20 cellular contexts compared by ENCODE assay signal in the genomic region with DNA sequence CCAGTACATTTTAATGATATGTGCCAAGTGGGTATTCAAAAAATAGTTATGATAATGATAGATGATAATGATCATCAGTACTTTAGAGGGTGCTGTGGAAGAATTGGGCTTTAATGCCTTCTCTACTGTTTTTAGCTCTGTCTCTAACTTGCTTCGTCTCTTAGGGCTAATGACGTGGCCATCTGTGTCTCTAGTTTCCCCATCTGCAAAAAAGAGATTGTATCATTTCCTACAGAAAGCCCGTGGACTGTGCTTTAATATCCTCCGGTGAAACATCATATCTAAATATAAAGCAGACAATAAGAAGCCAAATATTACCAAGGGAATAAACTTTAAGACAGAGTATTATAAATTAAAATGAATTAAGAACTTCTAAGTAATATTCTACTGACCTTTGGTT. TPM values are rescaled to one million over a fixed set of nuclear protein-coding genes. Genes with fewer than 3 reads are reported as not detected.
DNase-seq lines count a peak whose midpoint lies in the region; ATAC-seq, FAIRE-seq and TF ChIP-seq lines count a peak whose summit lies in the region.
"Had no signal": no experiment of that assay in that cellular context is flagged by ENCODE, and none has a peak within 500 bp of the region (broad histone marks: within the 10 kb centered on the region; RNA-seq: fewer than 3 reads in every experiment).

No MANE protein-coding gene starts in this region.

- WGBS in heart right ventricle, 2 donors, result 35 to 39% methylated on average over 4 of the region's 4 CpGs
- WGBS in SK-N-SH (ENCODE audit: low lambda C conversion rate), result 32% methylated on average over 4 of the region's 4 CpGs

- peaks cover 26% of the 10 kb centered on the region for H3K27me3 Mint-ChIP-seq in CD8-positive, alpha-beta T cell (ENCODE audit: low read depth)
- H3K27me3 Mint-ChIP-seq in activated CD4-positive, alpha-beta memory T cell treated with anti-CD3 and anti-CD28 coated beads, Interleukin-2, amount 10 ng/mL, durations not matched to agents 7 days and 5 days, result peaks cover 36% of the 10 kb centered on the region

- peaks cover 30% of the 10 kb centered on the region for H3F3A ChIP-seq in SK-N-SH (replicated peaks; ENCODE audit: insufficient read depth)

- H4K20me1 ChIP-seq in SK-N-SH (ENCODE audit: insufficient read depth) (no peaks in the 10 kb centered on the region), endothelial cell of umbilical vein (replicated peaks; ENCODE audit: control insufficient read depth, extremely low read depth, insufficient read depth, low read length) (no peaks in the 10 kb centered on the region)

- no peak overlapping the region for H3K9ac ChIP-seq in SK-N-SH
- H3K9ac ChIP-seq in endothelial cell of umbilical vein (replicated peaks; ENCODE audit: extremely low read depth, insufficient read depth, low read length), result no peak overlapping the region

- H3K27me3 ChIP-seq in heart right ventricle (no peaks in the 10 kb centered on the region), SK-N-SH (ENCODE audit: insufficient read depth) (no peaks in the 10 kb centered on the region), endothelial cell of umbilical vein (ENCODE audit: control insufficient read depth in 2 of 2, insufficient read depth in 2 of 2, low read length in 2 of 2) (no peaks in the 10 kb centered on the region)
- no peaks in the 10 kb centered on the region for H3K27me3 ChIP-seq in CD8-positive, alpha-beta T cell (ENCODE audit: insufficient read depth, low read length)

- no peaks in the 10 kb centered on the region for H3K9me3 Mint-ChIP-seq in CD8-positive, alpha-beta T cell
- H3K9me3 Mint-ChIP-seq in activated CD4-positive, alpha-beta memory T cell treated with anti-CD3 and anti-CD28 coated beads, Interleukin-2, amount 10 ng/mL, durations not matched to agents 7 days and 5 days, result no peaks in the 10 kb centered on the region

- H3K27ac Mint-ChIP-seq in CD8-positive, alpha-beta T cell, result no peak overlapping the region
- no peak overlapping the region for H3K27ac Mint-ChIP-seq in activated CD4-positive, alpha-beta memory T cell treated with anti-CD3 and anti-CD28 coated beads, Interleukin-2, amount 10 ng/mL, durations not matched to agents 7 days and 5 days

- peak in 6 of 8 donors; percentile 61 to 88 (median 84) for ATAC-seq in heart right ventricle
- ATAC-seq in Right ventricle myocardium inferior, result no peak
- ATAC-seq in CD8-positive, alpha-beta T cell, result no peak
- no peak for ATAC-seq in GM19328 (IDR thresholded peaks at IDR 0.05; ENCODE audit: unreplicated experiment)
- ATAC-seq: HCT116, K562, Panc1 had no signal

- no peaks in the 10 kb centered on the region for H3K9me3 ChIP-seq in heart right ventricle
- H3K9me3 ChIP-seq in SK-N-SH, result no peaks in the 10 kb centered on the region
- no peaks in the 10 kb centered on the region for H3K9me3 ChIP-seq in endothelial cell of umbilical vein (replicated peaks; ENCODE audit: control insufficient read depth, insufficient read depth, low read length)
- H3K9me3 ChIP-seq in CD8-positive, alpha-beta T cell (ENCODE audit: low read length), result no peaks in the 10 kb centered on the region

- no peak overlapping the region for H3K4me3 Mint-ChIP-seq in CD8-positive, alpha-beta T cell
- H3K4me3 Mint-ChIP-seq in activated CD4-positive, alpha-beta memory T cell treated with anti-CD3 and anti-CD28 coated beads, Interleukin-2, amount 10 ng/mL, durations not matched to agents 7 days and 5 days, result no peak overlapping the region
- H3K4me3 Mint-ChIP-seq: CD14-positive monocyte had no signal

- H2AFZ ChIP-seq in SK-N-SH (ENCODE audit: low read depth) (no peak overlapping the region), endothelial cell of umbilical vein (ENCODE audit: low read depth, low read length) (no peak overlapping the region)

- BruUV-seq in endothelial cell of umbilical vein (replicated peaks; lab: Mats Ljungman, UMichigan), result no TSS peak

- no peaks in the 10 kb centered on the region for H3K4me1 Mint-ChIP-seq in CD8-positive, alpha-beta T cell (ENCODE audit: low read depth)
- peaks cover 8% of the 10 kb centered on the region for H3K4me1 Mint-ChIP-seq in activated CD4-positive, alpha-beta memory T cell treated with anti-CD3 and anti-CD28 coated beads, Interleukin-2, amount 10 ng/mL, durations not matched to agents 7 days and 5 days

- FAIRE-seq in endothelial cell of umbilical vein (lab: Jason Lieb, UNC), result no peak
- FAIRE-seq: A204.1, K562 had no signal

- H3K36me3 ChIP-seq in heart right ventricle (no peaks in the 10 kb centered on the region), SK-N-SH (replicated peaks in 1 of 2; ENCODE audit: control insufficient read depth in 1 of 2, insufficient read depth in 2 of 2, low read length in 1 of 2) (no peaks in the 10 kb centered on the region), endothelial cell of umbilical vein (ENCODE audit: control insufficient read depth in 2 of 2, extremely low read depth in 1 of 2, insufficient read depth in 2 of 2, low read length in 2 of 2) (no peaks in the 10 kb centered on the region)
- no peaks in the 10 kb centered on the region for H3K36me3 ChIP-seq in CD8-positive, alpha-beta T cell (ENCODE audit: insufficient read depth, low read length)

- POLR2A ChIA-PET in SK-N-SH (lab: Yijun Ruan, JAX), result interaction anchor here (0.6 kb wide), 1 partner anchor 173 kb away, joined by 3 read pairs; no protein-coding TSS in a partner anchor
- POLR2A ChIA-PET in endothelial cell of umbilical vein (lab: Charles Lee), result no interaction called here
- POLR2A ChIA-PET in CD8-positive, alpha-beta T cell (lab: Charles Lee), result no interaction called here
- POLR2A ChIA-PET in activated CD4-positive, alpha-beta memory T cell treated with anti-CD3 and anti-CD28 coated beads, Interleukin-2, amount 10 ng/mL, durations not matched to agents 7 days and 5 days (lab: Charles Lee), result no interaction called here

- H3K9me2 ChIP-seq in SK-N-SH, result no peaks in the 10 kb centered on the region

- H3K4me1 ChIP-seq in heart right ventricle (peaks cover 0 to 11% (median 4%) of the 10 kb centered on the region in 9 donors), SK-N-SH (ENCODE audit: control insufficient read depth in 1 of 2, insufficient read depth in 2 of 2, low read depth in 1 of 2, low read length in 1 of 2) (peaks cover 11 to 16% of the 10 kb centered on the region in 2 experiments; a peak in 3 of 4 replicates), endothelial cell of umbilical vein (ENCODE audit: control insufficient read depth, extremely low read depth, insufficient read depth, low read length) (peaks cover 10% of the 10 kb centered on the region)
- H3K4me1 ChIP-seq in CD8-positive, alpha-beta T cell (ENCODE audit: insufficient read depth, low read length), result no peaks in the 10 kb centered on the region

- no peak for TF ChIP-seq RAD21 in SK-N-SH (IDR thresholded peaks at IDR 0.05; ENCODE audit: low read length)

- CTCF ChIA-PET in SK-N-SH (lab: Yijun Ruan, JAX), result interaction anchor here (0.6 to 1.0 kb wide), 2 partner anchors 36 to 620 kb away, joined by 3 to 4 read pairs; no protein-coding TSS in a partner anchor
- CTCF ChIA-PET in endothelial cell of umbilical vein (lab: Charles Lee), result no interaction called here
- CTCF ChIA-PET in CD8-positive, alpha-beta T cell (lab: Charles Lee), result no interaction called here
- CTCF ChIA-PET in activated CD4-positive, alpha-beta memory T cell treated with anti-CD3 and anti-CD28 coated beads, Interleukin-2, amount 10 ng/mL, durations not matched to agents 7 days and 5 days (lab: Charles Lee), result no interaction called here

- no peaks in the 10 kb centered on the region for H3K9me1 ChIP-seq in endothelial cell of umbilical vein (replicated peaks; ENCODE audit: control insufficient read depth, extremely low read depth, insufficient read depth, low read length)

- H3K4me2 ChIP-seq in SK-N-SH (no peak overlapping the region), endothelial cell of umbilical vein (ENCODE audit: insufficient read depth, low read length) (no peak overlapping the region)

- TF ChIP-seq CTCF in heart right ventricle (IDR thresholded peaks at IDR 0.05) (no peak), SK-N-SH (IDR thresholded peaks at IDR 0.05) (no peak), endothelial cell of umbilical vein (IDR thresholded peaks at IDR 0.05; ENCODE audit: extremely low read depth in 1 of 2, insufficient read depth in 1 of 2, low read depth in 1 of 2, low read length in 2 of 2) (no peak)
- no peak for TF ChIP-seq CTCF in CD8-positive, alpha-beta T cell (IDR thresholded peaks at IDR 0.05)

- dilution Hi-C loops in endothelial cell of umbilical vein (cut with MboI; ENCODE audit: extremely low pct_ligation_motif_present, low sequenced_read_pairs), result no loop called here

- no peaks in the 10 kb centered on the region for H3K36me3 Mint-ChIP-seq in CD8-positive, alpha-beta T cell
- H3K36me3 Mint-ChIP-seq in activated CD4-positive, alpha-beta memory T cell treated with anti-CD3 and anti-CD28 coated beads, Interleukin-2, amount 10 ng/mL, durations not matched to agents 7 days and 5 days (ENCODE audit: low read depth), result no peaks in the 10 kb centered on the region

- H3K4me3 ChIP-seq in heart right ventricle (no peak overlapping the region), SK-N-SH (ENCODE audit: low read depth in 2 of 2, low read length in 1 of 2) (no peak overlapping the region), endothelial cell of umbilical vein (replicated peaks in 1 of 3; ENCODE audit: insufficient read depth in 1 of 3, low read depth in 1 of 3, low read length in 3 of 3) (no peak overlapping the region)
- H3K4me3 ChIP-seq in CD8-positive, alpha-beta T cell (ENCODE audit: low read depth, low read length), result no peak overlapping the region
- H3K4me3 ChIP-seq: K562, SK-N-MC had no signal

- DNase-seq in heart right ventricle (no peak), Right ventricle myocardium inferior (ENCODE audit: missing footprints) (no peak), SK-N-SH (peak; percentile 66), endothelial cell of umbilical vein (ENCODE audit: low read depth, low spot score) (peak; percentile 59), pulmonary artery endothelial cell (ENCODE audit: low read depth, low spot score) (peak; percentile 22)
- no peak for DNase-seq in CD8-positive, alpha-beta T cell
- DNase-seq in activated CD4-positive, alpha-beta memory T cell treated with anti-CD3 and anti-CD28 coated beads, Interleukin-2, amount 10 ng/mL, durations not matched to agents 7 days and 5 days, result no peak
- DNase-seq: COR-L47, MV-4-11, NCI-H1417, NCI-H2029, NCI-H510A treated with DMSO at 0.1 percent for 48 hours, NCI-H82 had no signal

- TF ChIP-seq EP300 in SK-N-SH (IDR thresholded peaks at IDR 0.05; ENCODE audit: borderline replicate concordance in 1 of 2, low read depth in 1 of 2, low read length in 1 of 2), result peak in 1 of 2 experiments; percentile 35; a peak in 1 of 4 replicates

- no peak for TF ChIP-seq POLR2A in endothelial cell of umbilical vein (IDR thresholded peaks at IDR 0.05; ENCODE audit: low read depth, low read length)

- H3K79me2 ChIP-seq in SK-N-SH (ENCODE audit: insufficient read depth) (no peaks in the 10 kb centered on the region), endothelial cell of umbilical vein (ENCODE audit: control insufficient read depth, insufficient read depth, low read length) (no peaks in the 10 kb centered on the region)

- H3K27ac ChIP-seq in heart right ventricle, result peak overlapping the region in 4 of 10 donors; percentile 17 to 70 (median 34)
- peak overlapping the region in 1 of 2 experiments; percentile 36; a peak in 1 of 4 replicates for H3K27ac ChIP-seq in SK-N-SH (ENCODE audit: low read depth in 2 of 2, low read length in 1 of 2)
- no peak overlapping the region for H3K27ac ChIP-seq in endothelial cell of umbilical vein (ENCODE audit: insufficient read depth, low read depth, low read length)
- no peak overlapping the region for H3K27ac ChIP-seq in CD8-positive, alpha-beta T cell (ENCODE audit: low read depth, low read length)
- H3K27ac ChIP-seq: SK-N-MC had no signal

- intact Hi-C loops in heart right ventricle (cut with DNase I) (loop anchor here in 2 of 10 donors (10.0 kb wide), 1 partner anchor 82 kb away; no protein-coding TSS in a partner anchor), Right ventricle myocardium inferior (cut with DNase I) (loop anchor here (1.0 kb wide), 1 partner anchor 61 kb away; no protein-coding TSS in a partner anchor), endothelial cell of umbilical vein (cut with micrococcal nuclease) (no loop called here)
- intact Hi-C loops in CD8-positive, alpha-beta T cell (cut with DNase I, micrococcal nuclease), result no loop called here

RNA-seq across cellular contexts. Expression of a gene that starts 10.3 kb away (rescaled TPM):
- total RNA-seq in heart right ventricle (1 to 10 TPM in 3 of 10 donors, under 1 TPM in 7; 0.15 to 4.4 (median 0.89) TPM), Right ventricle myocardium inferior (0.73 TPM), endothelial cell of umbilical vein (1.1 and 1.2 TPM in 2 replicates), pulmonary artery endothelial cell (0.46 and 0.63 TPM in 2 replicates)
- polyA plus RNA-seq in heart right ventricle (1 to 10 TPM in 1 of 2 donors, under 1 TPM in 1; 0.19 to 1.9 TPM), SK-N-SH (2012; rRNA removed) (0.43 and 0.45 TPM in 2 replicates), endothelial cell of umbilical vein (0.11 and 0.23 TPM in 2 replicates)
- polyA plus RNA-seq in SK-N-SH (2012; cell fraction: cytosol; rRNA removed), result 0.49 and 0.59 TPM in 2 replicates
- 0.43 and 0.85 TPM in 2 replicates for polyA plus RNA-seq in SK-N-SH (2012; cell fraction: nucleus; rRNA removed)
- 0.20 and 0.32 TPM in 2 replicates for polyA plus RNA-seq in endothelial cell of umbilical vein (2011; cell fraction: cytosol; rRNA removed)
- polyA plus RNA-seq in endothelial cell of umbilical vein (2011; cell fraction: nucleus; rRNA removed), result 0.45 and 0.51 TPM in 2 replicates
- polyA plus RNA-seq in endothelial cell of umbilical vein (2012), result 1.4 and 7.0 TPM in 2 replicates
- polyA minus RNA-seq in endothelial cell of umbilical vein, result 0.17 and 0.42 TPM in 2 replicates
- not detected for polyA minus RNA-seq in endothelial cell of umbilical vein (2011; cell fraction: cytosol; rRNA and poly(A)+ RNA removed)
- polyA minus RNA-seq in endothelial cell of umbilical vein (2011; cell fraction: nucleus; rRNA and poly(A)+ RNA removed), result 1.0 and 1.6 TPM in 2 replicates
- under 1 TPM; 0.22 to 0.64 TPM for total RNA-seq in CD8-positive, alpha-beta T cell
- under 1 TPM; 0.58 to 0.88 TPM for total RNA-seq in activated CD4-positive, alpha-beta memory T cell treated with anti-CD3 and anti-CD28 coated beads, Interleukin-2, amount 10 ng/mL, durations not matched to agents 7 days and 5 days

Comparison
In these comparisons a context has a peak if more than half of its experiments do, and no peak if none do; other contexts are left out.
1. ATAC-seq: peak in heart right ventricle (6 of 8); none in Right ventricle myocardium inferior (single experiment), CD8-positive, alpha-beta T cell (single experiment) and GM19328 (single experiment).
2. DNase-seq: peak in SK-N-SH (single experiment), endothelial cell of umbilical vein (single experiment) and pulmonary artery endothelial cell (single experiment); none in heart right ventricle (0 of 2), Right ventricle myocardium inferior (single experiment), CD8-positive, alpha-beta T cell (0 of 7) and activated CD4-positive, alpha-beta memory T cell treated with anti-CD3 and anti-CD28 coated beads, Interleukin-2, amount 10 ng/mL, durations not matched to agents 7 days and 5 days (single experiment).